10 cellular contexts compared by ENCODE assay signal in genomic region chr11:118227865-118228785, GRCh38. TPM values are rescaled to one million over a fixed set of nuclear protein-coding genes. Genes with fewer than 3 reads are reported as not detected.
DNase-seq lines count a peak whose midpoint lies in the region; ATAC-seq, FAIRE-seq and TF ChIP-seq lines count a peak whose summit lies in the region.
"Had no signal": no experiment of that assay in that cellular context is flagged by ENCODE, and none has a peak within 500 bp of the region (broad histone marks: within the 10 kb centered on the region; RNA-seq: fewer than 3 reads in every experiment).

No MANE protein-coding gene starts in this region.

- H3K27me3 ChIP-seq in Karpas-422 (ENCODE audit: low read length) (no peaks in the 10 kb centered on the region), esophagus (ENCODE audit: control insufficient read depth in 1 of 2, insufficient read depth in 2 of 2, low read length in 2 of 2) (no peaks in the 10 kb centered on the region)

- peaks cover 9% of the 10 kb centered on the region for H3K36me3 ChIP-seq in Karpas-422 (ENCODE audit: insufficient read depth, low read length)
- H3K36me3 ChIP-seq in esophagus (ENCODE audit: control insufficient read depth in 2 of 2, insufficient read depth in 2 of 2, low read length in 1 of 2) = peaks cover 0 to 2% of the 10 kb centered on the region in 2 donors
- H3K36me3 ChIP-seq: tibial nerve had no signal

- H3K4me1 ChIP-seq in Karpas-422 (ENCODE audit: low read length) (peaks cover 67% of the 10 kb centered on the region), esophagus (ENCODE audit: control insufficient read depth in 2 of 2, insufficient read depth in 2 of 2, low read length in 1 of 2) (no peaks in the 10 kb centered on the region)

- H2AFZ ChIP-seq in Karpas-422 (ENCODE audit: low read length) = no peak overlapping the region

- DNase-seq in GM12892 (ENCODE audit: insufficient read length) (no peak), Karpas-422 (peak; percentile 80), posterior cingulate gyrus (no peak), caudate nucleus (lab: John Stamatoyannopoulos, UW) (no peak), NCI-H1694 treated with DMSO at 0.1 percent for 48 hours (lab: John Stamatoyannopoulos, UW) (no peak)
- no peak for DNase-seq in stimulated activated CD4-positive, alpha-beta T cell treated with anti-CD3 and anti-CD28 coated beads, Interleukin-4, amount 100 ng/mL, for 24 hours
- DNase-seq: NCI-H524 had no signal

- no peaks in the 10 kb centered on the region for H3K9me2 ChIP-seq in Karpas-422 (replicated peaks; ENCODE audit: insufficient read depth, low read length)

- FAIRE-seq in GM12892 (lab: Jason Lieb, UNC) = peak; percentile 97

- intact Hi-C loops in posterior cingulate gyrus (cut with DNase I) = no loop called here

- peak; percentile 67 for ATAC-seq in GM21528 (IDR thresholded peaks at IDR 0.05; ENCODE audit: low FRiP score, unreplicated experiment)

- H3K9me3 ChIP-seq in Karpas-422 (ENCODE audit: low read length) (peaks cover 5% of the 10 kb centered on the region; the same call in 1 of the 2 replicates), esophagus (ENCODE audit: control insufficient read depth in 2 of 2, insufficient read depth in 1 of 2, low read depth in 1 of 2, low read length in 1 of 2) (no peaks in the 10 kb centered on the region)
- H3K9me3 ChIP-seq: tibial nerve had no signal

- no peaks in the 10 kb centered on the region for H3K79me2 ChIP-seq in Karpas-422 (ENCODE audit: low read length)

- no peak for TF ChIP-seq POLR2A in GM12892 (IDR thresholded peaks at IDR 0.05; ENCODE audit: low read depth, low read length)

- no peaks in the 10 kb centered on the region for H4K20me1 ChIP-seq in Karpas-422 (ENCODE audit: insufficient read depth, low read depth, low read length)

- H3K4me3 ChIP-seq in Karpas-422 (ENCODE audit: low read length) (peak overlapping the region; percentile 23; the same call in 1 of the 2 replicates), esophagus (ENCODE audit: low read depth in 1 of 2, low read length in 2 of 2) (no peak overlapping the region)
- H3K4me3 ChIP-seq: tibial nerve had no signal

- peak overlapping the region; percentile 65 for H3K4me2 ChIP-seq in Karpas-422 (ENCODE audit: low read depth, low read length, poor library complexity, severe bottlenecking)

- WGBS in esophagus, 2 donors = 82 to 85% methylated on average over 8 of the region's 8 CpGs

- H3K27ac ChIP-seq in Karpas-422 (ENCODE audit: low read length) = peak overlapping the region; percentile 99
- peak overlapping the region; percentile 33 to 41 for H3K27ac ChIP-seq in esophagus (ENCODE audit: low read depth in 2 of 2, low read length in 1 of 2)
- H3K27ac ChIP-seq in caudate nucleus (ENCODE audit: low read depth, low read length) = no peak overlapping the region

- H3K9ac ChIP-seq in Karpas-422 (ENCODE audit: low read length) = peak overlapping the region; percentile 58

RNA-seq across cellular contexts. Expression of gene JAML, which starts 3.3 kb away (rescaled TPM):
- 1.3 TPM for polyA plus RNA-seq in GM12892 (2012; ENCODE audit: missing spikeins)
- total RNA-seq in Karpas-422 (2014; rRNA removed; shearing (Covaris generic); ENCODE audit: low replicate concordance) = 5.4 and 9.1 TPM in 2 replicates
- 1 to 10 TPM; 6.1 to 7.0 TPM for polyA plus RNA-seq in esophagus

RNA-seq across cellular contexts. Expression of gene MPZL3, which starts 24.0 kb away (rescaled TPM):
- polyA plus RNA-seq in GM12892 (2012; ENCODE audit: missing spikeins) = 2.1 TPM
- 2.7 and 7.0 TPM in 2 replicates for total RNA-seq in Karpas-422 (2014; rRNA removed; shearing (Covaris generic); ENCODE audit: low replicate concordance)
- 10 to 100 TPM; 18.8 to 34.1 TPM for polyA plus RNA-seq in esophagus

RNA-seq across cellular contexts. Expression of gene MPZL2, which starts 36.0 kb away (rescaled TPM):
- polyA plus RNA-seq in GM12892 (2012; ENCODE audit: missing spikeins) = not detected
- not detected in 2 replicates for total RNA-seq in Karpas-422 (2014; rRNA removed; shearing (Covaris generic); ENCODE audit: low replicate concordance)
- polyA plus RNA-seq in esophagus = 100 to 1,000 TPM; 150 to 185 TPM

RNA-seq across cellular contexts. Expression of gene SCN2B, which starts 51.7 kb away (rescaled TPM):
- polyA plus RNA-seq in GM12892 (2012; ENCODE audit: missing spikeins) = not detected
- total RNA-seq in Karpas-422 (2014; rRNA removed; shearing (Covaris generic); ENCODE audit: low replicate concordance) = 0.25 TPM in 1 of 2 replicates, not detected in the other
- polyA plus RNA-seq in esophagus = under 1 TPM; 0.06 to 0.19 TPM
